Comparison of ENCODE assay signal across 19 cellular contexts in genomic region chr14:52405314-52405713, GRCh38.
DNase-seq lines count a peak whose midpoint lies in the region; ATAC-seq and TF ChIP-seq lines count a peak whose summit lies in the region.
"Had no signal": no experiment of that assay in that cellular context is flagged by ENCODE, and none has a peak within 500 bp of the region (broad histone marks: within the 10 kb centered on the region; RNA-seq: fewer than 3 reads in every experiment).

No MANE protein-coding gene starts in this region.

- no peak for TF ChIP-seq CTCF in DND-41 (IDR thresholded peaks at IDR 0.05; ENCODE audit: borderline replicate concordance, extremely low read depth, low read length, poor library complexity, severe bottlenecking)
- no peak for TF ChIP-seq CTCF in GM13977 (IDR thresholded peaks at IDR 0.05; ENCODE audit: extremely low read depth, insufficient read depth, missing control alignments)

- no peak overlapping the region for H3K4me3 Mint-ChIP-seq in activated naive CD4-positive, alpha-beta T cell treated with anti-CD3 and anti-CD28 coated beads, Interleukin-2, amount 50 U/mL, for 24 hours
- H3K4me3 Mint-ChIP-seq in activated naive CD4-positive, alpha-beta T cell treated with anti-CD3 and anti-CD28 coated beads for 36 hours, result no peak overlapping the region
- no peak overlapping the region for H3K4me3 Mint-ChIP-seq in activated T-helper 2 cell treated with anti-CD3 and anti-CD28 coated beads, Interferon-gamma antibody, Interleukin-2, Interleukin-4, amounts not matched to agents 10 μg/mL and 5 μg/mL and 100 μg/mL, durations not matched to agents 14 hours and 24 hours and 36 hours (ENCODE audit: low read depth)

- H3K4me3 ChIP-seq in DND-41 (ENCODE audit: low read depth in 1 of 2, low read length in 2 of 2), result no peak overlapping the region
- H3K4me3 ChIP-seq: GM12878, GM23248, HAP-1 had no signal

- H3K4me2 ChIP-seq in DND-41 (ENCODE audit: insufficient read depth, low read length), result peak overlapping the region; percentile 9; the same call in 1 of the 2 replicates

- DNase-seq in activated naive CD4-positive, alpha-beta T cell treated with anti-CD3 and anti-CD28 coated beads for 36 hours, result no peak
- DNase-seq in DND-41, result peak; percentile 70
- no peak for DNase-seq in activated T-helper 2 cell treated with anti-CD3 and anti-CD28 coated beads, Interferon-gamma antibody, Interleukin-2, Interleukin-4, amounts not matched to agents 10 μg/mL and 5 μg/mL and 100 μg/mL, durations not matched to agents 14 hours and 24 hours and 36 hours (ENCODE audit: low spot score)
- DNase-seq in GM13977 (ENCODE audit: low spot score), result no peak
- DNase-seq in head of caudate nucleus, result no peak
- DNase-seq: ACHN; BE2C; Calu3; CD4-positive, alpha-beta memory T cell; DMS79 treated with DMSO at 0.1 percent for 48 hours; EL; GM23248; IMR-90; KBM-7 had no signal

- H3K36me3 Mint-ChIP-seq in activated naive CD4-positive, alpha-beta T cell treated with anti-CD3 and anti-CD28 coated beads, Interleukin-2, amount 50 U/mL, for 24 hours, result peaks cover 2% of the 10 kb centered on the region
- H3K36me3 Mint-ChIP-seq in activated naive CD4-positive, alpha-beta T cell treated with anti-CD3 and anti-CD28 coated beads for 36 hours (ENCODE audit: low read depth), result no peaks in the 10 kb centered on the region
- H3K36me3 Mint-ChIP-seq in activated T-helper 2 cell treated with anti-CD3 and anti-CD28 coated beads, Interferon-gamma antibody, Interleukin-2, Interleukin-4, amounts not matched to agents 10 μg/mL and 5 μg/mL and 100 μg/mL, durations not matched to agents 14 hours and 24 hours and 36 hours (ENCODE audit: low read depth), result peaks cover 18% of the 10 kb centered on the region
- H3K36me3 Mint-ChIP-seq: CD14-positive monocyte; CD4-positive, alpha-beta memory T cell had no signal

- H3K9ac ChIP-seq in DND-41 (ENCODE audit: low read depth, low read length), result peak overlapping the region; percentile 17; the same call in 1 of the 2 replicates
- H3K9ac ChIP-seq: GM23248 had no signal

- H3K79me2 ChIP-seq in DND-41 (ENCODE audit: insufficient read depth, low read length), result no peaks in the 10 kb centered on the region

- peak overlapping the region; percentile 31 for H3K27ac Mint-ChIP-seq in activated naive CD4-positive, alpha-beta T cell treated with anti-CD3 and anti-CD28 coated beads, Interleukin-2, amount 50 U/mL, for 24 hours
- H3K27ac Mint-ChIP-seq in activated naive CD4-positive, alpha-beta T cell treated with anti-CD3 and anti-CD28 coated beads for 36 hours, result no peak overlapping the region
- H3K27ac Mint-ChIP-seq in activated T-helper 2 cell treated with anti-CD3 and anti-CD28 coated beads, Interferon-gamma antibody, Interleukin-2, Interleukin-4, amounts not matched to agents 10 μg/mL and 5 μg/mL and 100 μg/mL, durations not matched to agents 14 hours and 24 hours and 36 hours, result peak overlapping the region; percentile 78

- H3K36me3 ChIP-seq in DND-41 (ENCODE audit: insufficient read depth, low read length), result no peaks in the 10 kb centered on the region
- H3K36me3 ChIP-seq: BE2C, HAP-1 had no signal

- intact Hi-C loops in activated naive CD4-positive, alpha-beta T cell treated with anti-CD3 and anti-CD28 coated beads for 36 hours (cut with micrococcal nuclease), result loop anchor here (10.0 kb wide), 1 partner anchor 751 kb away; the partner anchor contains the start of gene FRMD6
- intact Hi-C loops in activated T-helper 2 cell treated with anti-CD3 and anti-CD28 coated beads, Interferon-gamma antibody, Interleukin-2, Interleukin-4, amounts not matched to agents 10 μg/mL and 5 μg/mL and 100 μg/mL, durations not matched to agents 14 hours and 24 hours and 36 hours (cut with micrococcal nuclease), result no loop called here
- intact Hi-C loops in head of caudate nucleus (cut with DNase I), result no loop called here

- H3K9me3 ChIP-seq in DND-41 (ENCODE audit: insufficient read depth, low read length, severe bottlenecking), result no peaks in the 10 kb centered on the region
- H3K9me3 ChIP-seq: BE2C, HAP-1 had no signal

- peak overlapping the region; percentile 47 for H2AFZ ChIP-seq in DND-41 (ENCODE audit: low read depth, low read length)
- H2AFZ ChIP-seq: GM23248 had no signal

- H3K4me1 ChIP-seq in DND-41 (ENCODE audit: insufficient read depth, low read length), result peaks cover 47% of the 10 kb centered on the region
- H3K4me1 ChIP-seq: HAP-1 had no signal

- in situ Hi-C loops in GM13977 (cut with MboI; ENCODE audit: low pct_unique_long_range_greater_than_20kb, low sequenced_read_pairs, unreplicated experiment), result no loop called here

- H3K27ac ChIP-seq in DND-41 (ENCODE audit: low read length), result peak overlapping the region; percentile 82
- H3K27ac ChIP-seq: GM23248 had no signal

- ATAC-seq in DND-41 (ENCODE audit: insufficient read depth, low read depth) (peak; percentile 79), HG03039 (IDR thresholded peaks at IDR 0.05; ENCODE audit: unreplicated experiment) (no peak)
- ATAC-seq: GM12878 had no signal

- peaks cover 5% of the 10 kb centered on the region for H3K9me3 Mint-ChIP-seq in activated naive CD4-positive, alpha-beta T cell treated with anti-CD3 and anti-CD28 coated beads, Interleukin-2, amount 50 U/mL, for 24 hours
- no peaks in the 10 kb centered on the region for H3K9me3 Mint-ChIP-seq in activated naive CD4-positive, alpha-beta T cell treated with anti-CD3 and anti-CD28 coated beads for 36 hours
- H3K9me3 Mint-ChIP-seq in activated T-helper 2 cell treated with anti-CD3 and anti-CD28 coated beads, Interferon-gamma antibody, Interleukin-2, Interleukin-4, amounts not matched to agents 10 μg/mL and 5 μg/mL and 100 μg/mL, durations not matched to agents 14 hours and 24 hours and 36 hours, result peaks cover 4% of the 10 kb centered on the region
- H3K9me3 Mint-ChIP-seq: CD4-positive, alpha-beta memory T cell had no signal

- CTCF ChIA-PET in activated naive CD4-positive, alpha-beta T cell treated with anti-CD3 and anti-CD28 coated beads for 36 hours (lab: Charles Lee), result interaction anchor here (1.0 to 1.2 kb wide), 3 partner anchors 11 to 105 kb away, joined by 3 to 7 read pairs (median 4); no protein-coding TSS in a partner anchor

- no peaks in the 10 kb centered on the region for H3K27me3 Mint-ChIP-seq in activated naive CD4-positive, alpha-beta T cell treated with anti-CD3 and anti-CD28 coated beads, Interleukin-2, amount 50 U/mL, for 24 hours
- H3K27me3 Mint-ChIP-seq in activated naive CD4-positive, alpha-beta T cell treated with anti-CD3 and anti-CD28 coated beads for 36 hours (ENCODE audit: low read depth), result peaks cover 4% of the 10 kb centered on the region
- no peaks in the 10 kb centered on the region for H3K27me3 Mint-ChIP-seq in activated T-helper 2 cell treated with anti-CD3 and anti-CD28 coated beads, Interferon-gamma antibody, Interleukin-2, Interleukin-4, amounts not matched to agents 10 μg/mL and 5 μg/mL and 100 μg/mL, durations not matched to agents 14 hours and 24 hours and 36 hours (ENCODE audit: low read depth)
- H3K27me3 Mint-ChIP-seq: CD4-positive, alpha-beta memory T cell had no signal

- H4K20me1 ChIP-seq in DND-41 (ENCODE audit: insufficient read depth, low read length), result no peaks in the 10 kb centered on the region

- H3K27me3 ChIP-seq in DND-41 (ENCODE audit: insufficient read depth, low read length, poor library complexity), result no peaks in the 10 kb centered on the region
- H3K27me3 ChIP-seq: BE2C had no signal

- H3K4me1 Mint-ChIP-seq in activated naive CD4-positive, alpha-beta T cell treated with anti-CD3 and anti-CD28 coated beads, Interleukin-2, amount 50 U/mL, for 24 hours, result peaks cover 59% of the 10 kb centered on the region
- H3K4me1 Mint-ChIP-seq in activated naive CD4-positive, alpha-beta T cell treated with anti-CD3 and anti-CD28 coated beads for 36 hours (ENCODE audit: low read depth), result peaks cover 41% of the 10 kb centered on the region
- peaks cover 73% of the 10 kb centered on the region for H3K4me1 Mint-ChIP-seq in activated T-helper 2 cell treated with anti-CD3 and anti-CD28 coated beads, Interferon-gamma antibody, Interleukin-2, Interleukin-4, amounts not matched to agents 10 μg/mL and 5 μg/mL and 100 μg/mL, durations not matched to agents 14 hours and 24 hours and 36 hours (ENCODE audit: low read depth)
